ENCODE assay signal across 8 cellular contexts in genomic region chr19:39341720-39342604, GRCh38. TPM values are rescaled to one million over a fixed set of nuclear protein-coding genes. Genes with fewer than 3 reads are reported as not detected.
A peak's percentile ranks its signal among the peaks of the same experiment; 100 is the strongest.
DNase-seq lines count a peak whose midpoint lies in the region; ATAC-seq and TF ChIP-seq lines count a peak whose summit lies in the region.

Gene SAMD4B, plus strand, starts transcription at chr19:39342421. Its CDS starts 14,473 bp downstream, at chr19:39356894.

- H3K27me3 ChIP-seq in adipocyte (replicated peaks; ENCODE audit: control insufficient read depth, insufficient read depth, low read length): no peaks in the 10 kb centered on the region

- H3K9me3 Mint-ChIP-seq in type B pancreatic cell: no peaks in the 10 kb centered on the region

- H3K4me1 ChIP-seq in adipocyte (ENCODE audit: control insufficient read depth, insufficient read depth, low read length): peaks cover 31% of the 10 kb centered on the region

- H3K27me3 Mint-ChIP-seq in type B pancreatic cell: peaks cover 3% of the 10 kb centered on the region

- no peaks in the 10 kb centered on the region for H3K9me3 ChIP-seq in adipocyte (ENCODE audit: control insufficient read depth, low read length)

- DNase-seq in NCI-H1417 treated with DMSO at 0.1 percent for 48 hours (lab: John Stamatoyannopoulos, UW) (peak; percentile 80), SW480 (ENCODE audit: low spot score) (peak; percentile 99), adipocyte (ENCODE audit: low read depth) (peak; percentile 99), cardiac septum (ENCODE audit: low spot score) (peak; percentile 100), pons (ENCODE audit: low spot score) (peak; percentile 97), type B pancreatic cell (ENCODE audit: extremely low spot score, unreplicated experiment) (peak; percentile 100)

- H3K4me3 ChIP-seq in GM12875 (ENCODE audit: low read depth, low read length): peak within 1 kb of the TSS; percentile 72
- peak within 1 kb of the TSS; percentile 96 for H3K4me3 ChIP-seq in adipocyte (ENCODE audit: low read length)

- peaks cover 3% of the 10 kb centered on the region for H3K36me3 ChIP-seq in adipocyte (ENCODE audit: control insufficient read depth, insufficient read depth, low read length, severe bottlenecking)

- peaks cover 48% of the 10 kb centered on the region for H3K4me1 Mint-ChIP-seq in type B pancreatic cell (ENCODE audit: unreplicated experiment)

- peak; percentile 93 for ATAC-seq in HG02798 (IDR thresholded peaks at IDR 0.05; ENCODE audit: poor library complexity, unreplicated experiment)

- peak; percentile 76 for TF ChIP-seq CTCF in GM12875 (IDR thresholded peaks at IDR 0.05; ENCODE audit: borderline replicate concordance, insufficient read depth, low read depth, low read length)
- peak; percentile 86 for TF ChIP-seq CTCF in type B pancreatic cell (conservative IDR thresholded peaks at IDR 0.05)

- H3K36me3 Mint-ChIP-seq in type B pancreatic cell: peaks cover 16% of the 10 kb centered on the region

- H3K27ac Mint-ChIP-seq in type B pancreatic cell: peak within 1 kb of the TSS; percentile 94

- peak within 1 kb of the TSS; percentile 94 for H3K9ac ChIP-seq in adipocyte (ENCODE audit: low read length)

- intact Hi-C loops in cardiac septum (cut with DNase I): loop anchor here (1.0 to 5.0 kb wide), 2 partner anchors 30 to 70 kb away; partner anchors contain the start of gene PLEKHG2

- peak within 1 kb of the TSS; percentile 96 for H3K4me3 Mint-ChIP-seq in type B pancreatic cell

RNA-seq across cellular contexts. Expression of gene SAMD4B, which starts in this region (rescaled TPM):
- total RNA-seq in cardiac septum: 65.8 TPM
- total RNA-seq in type B pancreatic cell (ENCODE audit: low replicate concordance): 116 and 123 TPM in 2 replicates

Comparison
In these comparisons a context has a peak if more than half of its experiments do, and no peak if none do; other contexts are left out.
1. Peak in every context shown above with its lines: DNase-seq, ATAC-seq and H3K4me3 ChIP-seq.